ENCODE assay signal across 1 cellular context in genomic region chr11:36311926-36312592, GRCh38.
TF ChIP-seq lines count a peak whose summit lies in the region.

No MANE protein-coding gene starts in this region.

TF ChIP-seq in K562, 482 proteins besides CTCF, POLR2A, EP300 and RAD21:
- TF ChIP-seq IRF2 (CRISPR knock-in tag; IDR thresholded peaks at IDR 0.05) (no peak), RFX1 (IDR thresholded peaks at IDR 0.05) (no peak), ZNF717 (CRISPR knock-in tag; IDR thresholded peaks at IDR 0.05) (no peak), MAFG (tag; conservative IDR thresholded peaks at IDR 0.05) (0 out of 2 replicates have a peak, but pooled peaks have one; percentile 7)
- TF ChIP-seq, protein P1, sequence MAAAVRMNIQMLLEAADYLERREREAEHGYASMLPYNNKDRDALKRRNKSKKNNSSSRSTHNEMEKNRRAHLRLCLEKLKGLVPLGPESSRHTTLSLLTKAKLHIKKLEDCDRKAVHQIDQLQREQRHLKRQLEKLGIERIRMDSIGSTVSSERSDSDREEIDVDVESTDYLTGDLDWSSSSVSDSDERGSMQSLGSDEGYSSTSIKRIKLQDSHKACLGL (CRISPR knock-in tag; IDR thresholded peaks at IDR 0.05; ENCODE audit: borderline replicate concordance, poor library complexity, severe bottlenecking) = no peak
TF ChIP-seq in K562: peak in this region for 1.
